23 cellular contexts compared by ENCODE assay signal in the genomic region with DNA sequence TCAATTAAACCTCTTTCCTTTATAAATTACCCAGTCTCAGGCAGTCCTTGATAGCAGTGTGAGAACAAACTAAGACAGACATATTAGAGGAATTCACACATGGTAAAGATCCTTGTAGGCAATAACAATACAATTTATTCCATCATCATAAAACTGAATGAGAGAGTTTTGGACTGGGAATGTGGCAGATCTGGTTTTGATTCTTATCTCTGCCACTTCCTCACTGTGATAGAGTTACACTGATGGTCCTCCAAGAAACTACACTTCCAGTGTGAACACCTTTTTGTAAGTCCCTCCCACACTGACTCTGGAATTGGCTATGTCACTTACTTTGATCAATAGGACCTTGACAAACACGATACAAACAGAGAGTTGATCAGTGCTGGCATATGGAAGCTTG. TPM values are rescaled to one million over a fixed set of nuclear protein-coding genes. Genes with fewer than 3 reads are reported as not detected.
DNase-seq lines count a peak whose midpoint lies in the region; FAIRE-seq and TF ChIP-seq lines count a peak whose summit lies in the region.
"Had no signal": no experiment of that assay in that cellular context is flagged by ENCODE, and none has a peak within 500 bp of the region (broad histone marks: within the 10 kb centered on the region; RNA-seq: fewer than 3 reads in every experiment).

No MANE protein-coding gene starts in this region.

- FAIRE-seq in bronchial epithelial cell (lab: Jason Lieb, UNC): peak; percentile 50
- FAIRE-seq: A204.1, G401.6, GM12892, H1 had no signal

- peak overlapping the region; percentile 38 for H2AFZ ChIP-seq in parathyroid adenoma
- H2AFZ ChIP-seq: GM23248 had no signal

- peak; percentile 2 for DNase-seq in SIG-M5 treated with dmso at 0.1 percent for 504 hours (lab: John Stamatoyannopoulos, UW; ENCODE audit: unreplicated experiment)
- DNase-seq in SIG-M5 (lab: John Stamatoyannopoulos, UW): no peak
- DNase-seq in bronchial epithelial cell (ENCODE audit: low read depth): no peak
- no peak for DNase-seq in NCI-H774 (lab: John Stamatoyannopoulos, UW)
- DNase-seq in NCI-H69 (lab: John Stamatoyannopoulos, UW): no peak
- no peak for DNase-seq in NCI-H2107 treated with DMSO at 0.1 percent for 48 hours (lab: John Stamatoyannopoulos, UW; ENCODE audit: unreplicated experiment)
- no peak for DNase-seq in occipital lobe (lab: John Stamatoyannopoulos, UW)
- DNase-seq: Caco-2; CD4-positive, CD25-positive, alpha-beta regulatory T cell; CD8-positive, alpha-beta T cell; DMS153; DND-41; GM23248; H7; HCEC 1CT had no signal

- peak overlapping the region; percentile 10 for H3K4me2 ChIP-seq in parathyroid adenoma (ENCODE audit: low read length)
- H3K4me2 ChIP-seq: BLaER1 had no signal

- H3K4me1 ChIP-seq in parathyroid adenoma: peaks cover 24% of the 10 kb centered on the region
- H3K4me1 ChIP-seq: BLaER1, Caco-2 had no signal

- TF ChIP-seq CTCF in bronchial epithelial cell (IDR thresholded peaks at IDR 0.05; ENCODE audit: insufficient read depth, low read length, severe bottlenecking) (no peak), parathyroid adenoma (IDR thresholded peaks at IDR 0.05) (no peak)

- no peak overlapping the region for H3K27ac ChIP-seq in parathyroid adenoma
- H3K27ac ChIP-seq: 22Rv1, BLaER1, C4-2B, GM23248 had no signal

- no peaks in the 10 kb centered on the region for H3K9me3 ChIP-seq in parathyroid adenoma (ENCODE audit: control insufficient read depth, low read length)
- H3K9me3 ChIP-seq: Caco-2 had no signal

- H3K36me3 ChIP-seq in bronchial epithelial cell (ENCODE audit: control insufficient read depth, insufficient read depth, low read length) (no peaks in the 10 kb centered on the region), parathyroid adenoma (ENCODE audit: control insufficient read depth, insufficient read depth, low read length) (no peaks in the 10 kb centered on the region)
- H3K36me3 ChIP-seq: BLaER1 had no signal

- no peak overlapping the region for H3K9ac ChIP-seq in parathyroid adenoma
- H3K9ac ChIP-seq: BLaER1, GM23248 had no signal

- H3K79me2 ChIP-seq in parathyroid adenoma: peaks cover 18% of the 10 kb centered on the region

- H3K27me3 ChIP-seq in bronchial epithelial cell (ENCODE audit: control insufficient read depth, insufficient read depth, low read length): no peaks in the 10 kb centered on the region
- H3K27me3 ChIP-seq in parathyroid adenoma (ENCODE audit: control insufficient read depth, insufficient read depth, low read length): no peaks in the 10 kb centered on the region
- H3K27me3 ChIP-seq: BLaER1 had no signal

- H3K4me3 ChIP-seq in bronchial epithelial cell (ENCODE audit: low read depth, low read length) (no peak overlapping the region), parathyroid adenoma (ENCODE audit: low read depth, low read length) (no peak overlapping the region)
- H3K4me3 ChIP-seq: BLaER1, GM23248 had no signal

RNA-seq across cellular contexts. Expression of a gene that starts 2.9 kb away (rescaled TPM):
- total RNA-seq in bronchial epithelial cell: not detected in 2 replicates
- total RNA-seq in occipital lobe: 0.78 TPM
- total RNA-seq: Caco-2; CD4-positive, CD25-positive, alpha-beta regulatory T cell; CD8-positive, alpha-beta T cell; H1 had no signal
